16 cellular contexts compared by ENCODE assay signal in the genomic region with DNA sequence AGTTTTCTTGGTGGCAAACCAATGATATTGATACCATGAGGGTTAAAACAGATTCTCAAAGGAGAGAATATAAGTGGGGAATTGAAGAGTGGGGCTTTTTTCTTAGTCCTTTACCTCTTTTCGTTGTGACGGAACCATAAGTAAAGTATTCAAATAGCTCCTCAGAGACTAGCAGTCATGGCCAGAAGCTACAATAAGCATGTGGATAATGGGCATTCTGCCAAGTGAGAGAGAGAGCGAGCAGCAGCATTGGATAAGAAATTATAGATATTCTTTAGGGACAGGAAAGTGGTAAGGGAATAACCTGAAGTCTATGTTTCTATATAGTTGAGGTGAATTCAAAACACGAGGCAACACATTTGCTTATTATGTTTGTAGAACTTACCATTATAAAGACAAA.
DNase-seq lines count a peak whose midpoint lies in the region; ATAC-seq and TF ChIP-seq lines count a peak whose summit lies in the region.
"Had no signal": no experiment of that assay in that cellular context is flagged by ENCODE, and none has a peak within 500 bp of the region (broad histone marks: within the 10 kb centered on the region; RNA-seq: fewer than 3 reads in every experiment).

No MANE protein-coding gene starts in this region.

- H3K36me3 Mint-ChIP-seq in WTC11 (no peaks in the 10 kb centered on the region), neural progenitor cell (no peaks in the 10 kb centered on the region)
- H3K36me3 Mint-ChIP-seq: activated naive CD4-positive, alpha-beta T cell treated with anti-CD3 and anti-CD28 coated beads, Interleukin-2, amount 50 U/mL, for 24 hours had no signal

- H3K27ac ChIP-seq in neural progenitor cell = no peak overlapping the region
- H3K27ac ChIP-seq: heart left ventricle, parathyroid adenoma had no signal

- no peaks in the 10 kb centered on the region for H3K79me2 ChIP-seq in neural progenitor cell (ENCODE audit: low read depth)
- H3K79me2 ChIP-seq: parathyroid adenoma had no signal

- no peaks in the 10 kb centered on the region for H3K27me3 Mint-ChIP-seq in WTC11 (ENCODE audit: low read depth)
- H3K27me3 Mint-ChIP-seq in neural progenitor cell (ENCODE audit: insufficient read depth, low read depth) = no peaks in the 10 kb centered on the region
- H3K27me3 Mint-ChIP-seq: activated CD4-positive, alpha-beta memory T cell treated with anti-CD3 and anti-CD28 coated beads, Interleukin-2, amount 10 ng/mL, durations not matched to agents 7 days and 5 days; activated naive CD4-positive, alpha-beta T cell treated with anti-CD3 and anti-CD28 coated beads, Interleukin-2, amount 50 U/mL, for 24 hours; dendritic cell treated with granulocyte-macrophage colony-stimulating factor and Interleukin-4, amounts not matched to agents 40 ng/mL and 50 ng/mL, for 4 days had no signal

- DNase-seq in DMS79 treated with DMSO at 0.1 percent for 48 hours (lab: John Stamatoyannopoulos, UW) (peak; percentile 65), DMS79 (lab: John Stamatoyannopoulos, UW) (no peak), NCI-H187 treated with DMSO at 0.1 percent for 48 hours (lab: John Stamatoyannopoulos, UW) (peak; percentile 50), WTC11 (ENCODE audit: low spot score) (no peak), neural progenitor cell (ENCODE audit: low spot score) (no peak), C1 segment of cervical spinal cord (lab: John Stamatoyannopoulos, UW) (no peak), activated gamma-delta T cell treated with Interleukin-2 at 50 U/mL for 16 hours (no peak)
- DNase-seq: ACHN; activated CD4-positive, alpha-beta memory T cell treated with anti-CD3 and anti-CD28 coated beads, Interleukin-2, amount 10 ng/mL, durations not matched to agents 7 days and 5 days; heart left ventricle; stimulated activated CD4-positive, alpha-beta T cell treated with anti-CD3 and anti-CD28 coated beads, Interleukin-2, amount 100 ng/mL, for 48 hours; T-helper 2 cell had no signal

- H3K9me3 ChIP-seq in neural progenitor cell (ENCODE audit: low read depth) = no peaks in the 10 kb centered on the region
- H3K9me3 ChIP-seq: heart left ventricle had no signal

- H4K20me1 ChIP-seq in neural progenitor cell (ENCODE audit: low read depth) = no peaks in the 10 kb centered on the region

- TF ChIP-seq CTCF in WTC11 (IDR thresholded peaks at IDR 0.05) (no peak), neural progenitor cell (IDR thresholded peaks at IDR 0.05) (no peak)

- H3K27ac Mint-ChIP-seq in WTC11 (peak overlapping the region; percentile 63), neural progenitor cell (no peak overlapping the region)
- H3K27ac Mint-ChIP-seq: activated CD4-positive, alpha-beta memory T cell treated with anti-CD3 and anti-CD28 coated beads, Interleukin-2, amount 10 ng/mL, durations not matched to agents 7 days and 5 days; activated naive CD4-positive, alpha-beta T cell treated with anti-CD3 and anti-CD28 coated beads, Interleukin-2, amount 50 U/mL, for 24 hours; dendritic cell treated with granulocyte-macrophage colony-stimulating factor and Interleukin-4, amounts not matched to agents 40 ng/mL and 50 ng/mL, for 4 days had no signal

- no peak overlapping the region for H3K4me2 ChIP-seq in neural progenitor cell

- H3K27me3 ChIP-seq in neural progenitor cell = no peaks in the 10 kb centered on the region

- peaks cover 49% of the 10 kb centered on the region for H3K4me1 Mint-ChIP-seq in WTC11
- H3K4me1 Mint-ChIP-seq in neural progenitor cell = peaks cover 13% of the 10 kb centered on the region
- H3K4me1 Mint-ChIP-seq: activated CD4-positive, alpha-beta memory T cell treated with anti-CD3 and anti-CD28 coated beads, Interleukin-2, amount 10 ng/mL, durations not matched to agents 7 days and 5 days; activated naive CD4-positive, alpha-beta T cell treated with anti-CD3 and anti-CD28 coated beads, Interleukin-2, amount 50 U/mL, for 24 hours had no signal

- H3K36me3 ChIP-seq in neural progenitor cell = no peaks in the 10 kb centered on the region
- H3K36me3 ChIP-seq: heart left ventricle had no signal

- peaks cover 3% of the 10 kb centered on the region for H3F3A ChIP-seq in neural progenitor cell (ENCODE audit: low read depth)

- H2AFZ ChIP-seq in neural progenitor cell (replicated peaks) = peak overlapping the region; percentile 78
- H2AFZ ChIP-seq: parathyroid adenoma had no signal

- no peak overlapping the region for H3K9ac ChIP-seq in neural progenitor cell
- H3K9ac ChIP-seq: parathyroid adenoma had no signal

- peaks cover 13% of the 10 kb centered on the region for H3K4me1 ChIP-seq in neural progenitor cell
- H3K4me1 ChIP-seq: heart left ventricle, parathyroid adenoma had no signal

- POLR2A ChIA-PET in WTC11 (lab: Charles Lee) = interaction anchor here (0.6 to 1.1 kb wide), 2 partner anchors 53 to 552 kb away, joined by 3 read pairs; no protein-coding TSS in a partner anchor

- CTCF ChIA-PET in WTC11 (lab: Charles Lee) = interaction anchor here (0.9 to 5.0 kb wide), 3 partner anchors 61 to 440 kb away, joined by 3 to 45 read pairs (median 3); no protein-coding TSS in a partner anchor

- H3K4me3 ChIP-seq in neural progenitor cell = no peak overlapping the region
- H3K4me3 ChIP-seq: heart left ventricle had no signal

- ATAC-seq in WTC11 (no peak), GM18909 (IDR thresholded peaks at IDR 0.05; ENCODE audit: poor library complexity, unreplicated experiment) (no peak)
- ATAC-seq: heart left ventricle had no signal

- no peak overlapping the region for H3K4me3 Mint-ChIP-seq in WTC11
- no peak overlapping the region for H3K4me3 Mint-ChIP-seq in neural progenitor cell
- H3K4me3 Mint-ChIP-seq: activated CD4-positive, alpha-beta memory T cell treated with anti-CD3 and anti-CD28 coated beads, Interleukin-2, amount 10 ng/mL, durations not matched to agents 7 days and 5 days; activated naive CD4-positive, alpha-beta T cell treated with anti-CD3 and anti-CD28 coated beads, Interleukin-2, amount 50 U/mL, for 24 hours; dendritic cell treated with granulocyte-macrophage colony-stimulating factor and Interleukin-4, amounts not matched to agents 40 ng/mL and 50 ng/mL, for 4 days had no signal

- H3K9me3 Mint-ChIP-seq in WTC11 (peaks cover under 1% of the 10 kb centered on the region; the same call in 1 of the 2 replicates), neural progenitor cell (no peaks in the 10 kb centered on the region)
- H3K9me3 Mint-ChIP-seq: activated CD4-positive, alpha-beta memory T cell treated with anti-CD3 and anti-CD28 coated beads, Interleukin-2, amount 10 ng/mL, durations not matched to agents 7 days and 5 days; activated naive CD4-positive, alpha-beta T cell treated with anti-CD3 and anti-CD28 coated beads, Interleukin-2, amount 50 U/mL, for 24 hours; dendritic cell treated with granulocyte-macrophage colony-stimulating factor and Interleukin-4, amounts not matched to agents 40 ng/mL and 50 ng/mL, for 4 days had no signal

TF ChIP-seq in WTC11, 78 proteins besides CTCF, POLR2A, EP300 and RAD21:
- TF ChIP-seq EMX1 (CRISPR knock-in tag; IDR thresholded peaks at IDR 0.05) = no peak
- no peak for TF ChIP-seq GABPB1 (CRISPR knock-in tag; IDR thresholded peaks at IDR 0.05)
- TF ChIP-seq ZNF219 (CRISPR knock-in tag; IDR thresholded peaks at IDR 0.05; ENCODE audit: borderline replicate concordance) = no peak
- TF ChIP-seq ZNF263 (CRISPR knock-in tag; IDR thresholded peaks at IDR 0.05; ENCODE audit: low read depth) = no peak
- no peak for TF ChIP-seq SMAD3 (CRISPR knock-in tag; IDR thresholded peaks at IDR 0.05; ENCODE audit: borderline replicate concordance)
- no peak for TF ChIP-seq ZNF121 (CRISPR knock-in tag; IDR thresholded peaks at IDR 0.05)
- TF ChIP-seq ATF3 (CRISPR knock-in tag; conservative IDR thresholded peaks at IDR 0.05) = no peak
- TF ChIP-seq ZNF396 (CRISPR knock-in tag; IDR thresholded peaks at IDR 0.05; ENCODE audit: borderline replicate concordance) = no peak
- TF ChIP-seq ARID4B (CRISPR knock-in tag; IDR thresholded peaks at IDR 0.05; ENCODE audit: borderline replicate concordance) = no peak
- no peak for TF ChIP-seq NFYB (CRISPR knock-in tag; conservative IDR thresholded peaks at IDR 0.05; ENCODE audit: low read depth)

Comparison
In these comparisons a context has a peak if more than half of its experiments do, and no peak if none do; other contexts are left out.
1. DNase-seq: peak in DMS79 treated with DMSO at 0.1 percent for 48 hours (single experiment) and NCI-H187 treated with DMSO at 0.1 percent for 48 hours (single experiment); none in DMS79 (single experiment), WTC11 (single experiment), neural progenitor cell (single experiment), C1 segment of cervical spinal cord (0 of 14) and activated gamma-delta T cell treated with Interleukin-2 at 50 U/mL for 16 hours (single experiment).